ENCODE assay signal across 8 cellular contexts in the genomic region with DNA sequence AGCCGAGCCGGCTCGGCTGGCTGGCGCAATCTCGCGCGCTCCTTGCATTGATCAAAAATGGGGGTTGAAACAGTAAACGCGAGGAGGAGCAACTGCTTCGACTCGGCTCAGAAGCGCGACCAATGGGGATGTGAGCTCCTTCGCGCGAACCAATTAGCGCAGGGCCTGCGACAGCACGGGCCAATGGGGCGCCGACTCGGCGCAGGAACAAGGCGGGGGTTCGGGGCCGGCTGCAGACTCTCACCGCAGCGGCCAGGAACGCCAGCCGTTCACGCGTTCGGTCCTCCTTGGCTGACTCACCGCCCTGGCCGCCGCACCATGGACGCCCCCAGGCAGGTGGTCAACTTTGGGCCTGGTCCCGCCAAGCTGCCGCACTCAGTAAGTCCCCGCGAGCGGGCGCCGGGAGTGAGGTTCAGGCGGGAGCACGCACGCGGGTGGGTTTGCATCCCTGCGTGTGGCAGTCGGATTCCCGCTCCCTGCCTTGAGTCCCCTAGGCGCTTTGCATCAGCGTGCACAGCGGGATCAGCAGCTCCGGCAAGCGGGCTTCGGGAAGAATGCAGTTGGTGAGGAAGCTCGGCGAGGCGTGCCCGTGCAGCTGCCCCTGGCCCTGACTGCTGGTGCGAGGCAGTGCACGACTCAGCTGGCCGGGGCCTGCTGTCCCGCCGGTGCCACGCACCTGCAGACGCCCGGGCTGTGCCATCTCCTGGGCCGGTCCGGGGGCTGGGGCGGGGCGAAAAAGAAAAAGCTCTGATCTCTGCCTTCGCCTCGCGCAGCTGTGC. TPM values are rescaled to one million over a fixed set of nuclear protein-coding genes. Genes with fewer than 3 reads are reported as not detected.
A peak's percentile ranks its signal among the peaks of the same experiment; 100 is the strongest.
DNase-seq lines count a peak whose midpoint lies in the region; ATAC-seq and TF ChIP-seq lines count a peak whose summit lies in the region.

A gene (plus strand): TSS at position 233 of the 779 bp plus-strand sequence. CDS start 86 bp downstream, at position 319.

- 0 to 2% (median 1%) methylated on average over 10 to 76 of the region's 76 CpGs for WGBS in adrenal gland, 4 donors

- no peaks in the 10 kb centered on the region for H3K9me3 Mint-ChIP-seq in T-cell

- in situ Hi-C loops in GM13976 (cut with MboI; ENCODE audit: low sequenced_read_pairs, unreplicated experiment): no loop called here

- POLR2A ChIA-PET in T-cell (lab: Charles Lee): interaction anchor here in 1 of 2 donors (0.6 to 0.7 kb wide), 3 partner anchors 39 to 964 kb away, joined by 3 to 8 read pairs (median 3); no protein-coding TSS in a partner anchor

- intact Hi-C loops in adrenal gland (cut with DNase I): no loop called here
- intact Hi-C loops in left cardiac atrium (cut with DNase I): no loop called here
- intact Hi-C loops in posterior vena cava (cut with DNase I): no loop called here
- intact Hi-C loops in upper lobe of right lung (cut with DNase I): no loop called here

- peak within 1 kb of the TSS; percentile 85 to 97 (median 91) for H3K4me3 Mint-ChIP-seq in T-cell

- TF ChIP-seq POLR2A in adrenal gland (IDR thresholded peaks at IDR 0.05): peak in 1 of 2 donors; percentile 77

- H3K4me1 Mint-ChIP-seq in T-cell: peaks cover 27 to 33% (median 30%) of the 10 kb centered on the region in 3 donors

- no peaks in the 10 kb centered on the region for H3K27me3 ChIP-seq in adrenal gland
- H3K27me3 ChIP-seq in upper lobe of right lung: peaks cover 26% of the 10 kb centered on the region

- peak within 1 kb of the TSS; percentile 77 to 89 (median 85) for H3K27ac ChIP-seq in adrenal gland
- no peak within 1 kb of the TSS for H3K27ac ChIP-seq in upper lobe of right lung

- H3K27ac Mint-ChIP-seq in T-cell: peak within 1 kb of the TSS; percentile 52 to 76

- H3K4me1 ChIP-seq in adrenal gland (replicated peaks in 1 of 2) (peaks cover 12 to 21% of the 10 kb centered on the region in 2 donors), upper lobe of right lung (peaks cover 24% of the 10 kb centered on the region)

- H3K36me3 ChIP-seq in adrenal gland (replicated peaks in 1 of 2): no peaks in the 10 kb centered on the region
- H3K36me3 ChIP-seq in upper lobe of right lung: no peaks in the 10 kb centered on the region

- DNase-seq in GM13976 (ENCODE audit: low spot score) (peak; percentile 97), NCI-H146 (lab: John Stamatoyannopoulos, UW) (peak; percentile 94), T-cell (peak; percentile 68 to 89 (median 84)), adrenal gland (peak; percentile 89 to 97 (median 96)), left cardiac atrium (peak; percentile 88), posterior vena cava (ENCODE audit: low spot score) (peak; percentile 94), upper lobe of right lung (peak; percentile 91)

- TF ChIP-seq CTCF in GM13976 (IDR thresholded peaks at IDR 0.05; ENCODE audit: borderline replicate concordance, control extremely low read depth, extremely low read depth, insufficient read depth, missing control alignments) (no peak), adrenal gland (IDR thresholded peaks at IDR 0.05) (peak in 1 of 6 experiments; percentile 5), upper lobe of right lung (IDR thresholded peaks at IDR 0.05) (no peak)

- CTCF ChIA-PET in T-cell (lab: Charles Lee): interaction anchor here (0.6 to 1.2 kb wide), 11 partner anchors 35 to 1073 kb away, joined by 3 to 9 read pairs (median 3); no protein-coding TSS in a partner anchor

- H3K4me3 ChIP-seq in adrenal gland (peak within 1 kb of the TSS in 3 of 4 donors; percentile 38 to 62 (median 56)), upper lobe of right lung (peak within 1 kb of the TSS; percentile 66)

- H3K27me3 Mint-ChIP-seq in T-cell: peaks cover 0 to 1% of the 10 kb centered on the region in 2 donors

- ATAC-seq in HG02852 (IDR thresholded peaks at IDR 0.05; ENCODE audit: unreplicated experiment) (peak; percentile 98), T-cell (replicated peaks in 1 of 4) (peak; percentile 96 to 98 (median 98)), left cardiac atrium (peak; percentile 97 to 98), upper lobe of right lung (peak; percentile 97)

- H3K9me3 ChIP-seq in adrenal gland (replicated peaks in 1 of 3) (no peaks in the 10 kb centered on the region), upper lobe of right lung (no peaks in the 10 kb centered on the region)

- H3K36me3 Mint-ChIP-seq in T-cell: peaks cover 12% of the 10 kb centered on the region

RNA-seq across cellular contexts. Expression of the gene that starts here (rescaled TPM):
- 10 to 100 TPM in 3 of 5 donors, 1 to 10 TPM in 2; 2.0 to 37.3 (median 24.9) TPM for total RNA-seq in T-cell
- 100 to 1,000 TPM in 5 of 8 donors, 10 to 100 TPM in 3; 20.5 to 168 (median 102) TPM for total RNA-seq in adrenal gland
- polyA plus RNA-seq in adrenal gland: 10 to 100 TPM; 31.7 to 47.2 (median 45.9) TPM
- 1 to 10 TPM; 2.7 to 6.4 TPM for total RNA-seq in left cardiac atrium
- 10 to 100 TPM in 1 of 2 donors, 1 to 10 TPM in 1; 2.5 to 18.6 TPM for total RNA-seq in posterior vena cava
- total RNA-seq in upper lobe of right lung: 8.2 TPM
